ENCODE assay signal across 13 cellular contexts in the genomic region with DNA sequence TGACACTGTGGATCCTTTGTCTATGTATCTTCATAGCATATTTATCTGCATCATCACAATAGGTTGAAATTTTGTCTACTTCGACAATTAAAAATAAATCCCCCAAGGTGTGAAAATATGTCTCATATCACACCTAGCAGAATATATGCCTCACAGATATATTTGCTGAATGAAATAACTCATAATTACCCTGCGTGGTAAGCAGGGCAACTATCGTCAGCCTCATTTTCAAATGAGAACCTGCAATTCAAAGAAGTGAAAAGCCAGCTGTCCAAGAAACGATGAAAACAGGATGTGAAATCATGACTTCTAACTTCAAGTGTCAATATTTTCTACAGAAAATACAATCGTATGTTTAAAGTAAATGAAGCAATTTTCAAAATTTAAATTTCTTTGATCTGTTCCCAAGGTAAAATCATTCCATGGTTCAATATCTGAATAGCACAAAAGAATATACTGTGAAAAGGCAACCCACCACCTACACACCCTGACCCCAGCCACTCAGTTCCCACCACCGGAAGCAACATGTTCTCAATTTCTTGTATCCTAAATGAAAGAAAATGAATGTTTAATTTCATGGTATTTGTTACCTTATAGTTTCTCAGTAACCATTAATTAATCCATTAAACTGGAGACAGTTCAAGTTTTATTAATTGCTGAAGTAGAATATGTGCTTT. TPM values are rescaled to one million over a fixed set of nuclear protein-coding genes. Genes with fewer than 3 reads are reported as not detected.
DNase-seq lines count a peak whose midpoint lies in the region; ATAC-seq lines count a peak whose summit lies in the region.
"Had no signal": no experiment of that assay in that cellular context is flagged by ENCODE, and none has a peak within 500 bp of the region (broad histone marks: within the 10 kb centered on the region; RNA-seq: fewer than 3 reads in every experiment).

No MANE protein-coding gene starts in this region.

- in situ Hi-C loops in HAP-1 (cut with MboI; ENCODE audit: low sequenced_read_pairs) = no loop called here

- H3K4me3 ChIP-seq in HAP-1 = no peak overlapping the region
- H3K4me3 ChIP-seq: neural progenitor cell had no signal

- H3K27ac Mint-ChIP-seq in activated T-cell treated with anti-CD3 and anti-CD28 coated beads, Interleukin-2, amount 50 U/mL, for 72 hours = peak overlapping the region; percentile 83
- H3K27ac Mint-ChIP-seq in stimulated activated effector memory CD8-positive, alpha-beta T cell treated with anti-CD3 and anti-CD28 coated beads, Interleukin-12 subunit alpha, Interleukin-12 subunit beta, amount 100 ng/mL, for 72 hours = peak overlapping the region; percentile 85
- H3K27ac Mint-ChIP-seq: neural progenitor cell had no signal

- H3K36me3 Mint-ChIP-seq in activated T-cell treated with anti-CD3 and anti-CD28 coated beads, Interleukin-2, amount 50 U/mL, for 72 hours (ENCODE audit: insufficient read depth in 2 of 2) = peaks cover 0 to 3% of the 10 kb centered on the region in 2 donors
- H3K36me3 Mint-ChIP-seq in stimulated activated effector memory CD8-positive, alpha-beta T cell treated with anti-CD3 and anti-CD28 coated beads, Interleukin-12 subunit alpha, Interleukin-12 subunit beta, amount 100 ng/mL, for 72 hours = no peaks in the 10 kb centered on the region

- H3K36me3 ChIP-seq in HAP-1 (replicated peaks) = no peaks in the 10 kb centered on the region; the same call in 1 of the 2 replicates
- H3K36me3 ChIP-seq: neural progenitor cell had no signal

- peak overlapping the region; percentile 27 to 54 for H3K4me3 Mint-ChIP-seq in activated T-cell treated with anti-CD3 and anti-CD28 coated beads, Interleukin-2, amount 50 U/mL, for 72 hours
- H3K4me3 Mint-ChIP-seq in stimulated activated effector memory CD8-positive, alpha-beta T cell treated with anti-CD3 and anti-CD28 coated beads, Interleukin-12 subunit alpha, Interleukin-12 subunit beta, amount 100 ng/mL, for 72 hours = peak overlapping the region; percentile 26
- H3K4me3 Mint-ChIP-seq: neural progenitor cell had no signal

- no peaks in the 10 kb centered on the region for H3K27me3 ChIP-seq in HAP-1 (ENCODE audit: low read depth)
- H3K27me3 ChIP-seq: neural progenitor cell had no signal

- H3K27me3 Mint-ChIP-seq in activated T-cell treated with anti-CD3 and anti-CD28 coated beads, Interleukin-2, amount 50 U/mL, for 72 hours (ENCODE audit: low read depth) = no peaks in the 10 kb centered on the region

- peak; percentile 44 to 52 for ATAC-seq in activated T-cell treated with anti-CD3 and anti-CD28 coated beads, Interleukin-2, amount 50 U/mL, for 72 hours (replicated peaks in 1 of 2)
- peak; percentile 69 for ATAC-seq in GM21786 (IDR thresholded peaks at IDR 0.05; ENCODE audit: unreplicated experiment)
- ATAC-seq in HG03460 (IDR thresholded peaks at IDR 0.05; ENCODE audit: unreplicated experiment) = peak; percentile 69
- ATAC-seq in stimulated activated effector memory CD8-positive, alpha-beta T cell treated with anti-CD3 and anti-CD28 coated beads, Interleukin-12 subunit alpha, Interleukin-12 subunit beta, amount 100 ng/mL, for 72 hours = peak; percentile 95
- ATAC-seq: Panc1 had no signal

- peaks cover 14% of the 10 kb centered on the region for H3K4me1 ChIP-seq in HAP-1
- H3K4me1 ChIP-seq: neural progenitor cell had no signal

- DNase-seq in activated T-cell treated with anti-CD3 and anti-CD28 coated beads, Interleukin-2, amount 50 U/mL, for 72 hours = no peak
- no peak for DNase-seq in activated T-cell treated with anti-CD3 and anti-CD28 coated beads, Interleukin-2, amount 50 U/mL, for 1 hour
- DNase-seq in stimulated activated effector memory CD8-positive, alpha-beta T cell treated with anti-CD3 and anti-CD28 coated beads, Interleukin-12 subunit alpha, Interleukin-12 subunit beta, amount 100 ng/mL, for 72 hours (ENCODE audit: low spot score in 2 of 2) = no peak
- DNase-seq in NCI-H1105 treated with DMSO at 0.1 percent for 48 hours (lab: John Stamatoyannopoulos, UW) (no peak), GOT3 (lab: John Stamatoyannopoulos, UW) (no peak), HAP-1 (ENCODE audit: low spot score in 2 of 2) (no peak)
- DNase-seq: activated effector memory CD4-positive, alpha-beta T cell treated with Interleukin-2 at 50 U/mL for 16 hours; islet precursor cell; NCI-H2081 had no signal

- H3K9me3 Mint-ChIP-seq in activated T-cell treated with anti-CD3 and anti-CD28 coated beads, Interleukin-2, amount 50 U/mL, for 72 hours = no peaks in the 10 kb centered on the region
- H3K9me3 Mint-ChIP-seq in stimulated activated effector memory CD8-positive, alpha-beta T cell treated with anti-CD3 and anti-CD28 coated beads, Interleukin-12 subunit alpha, Interleukin-12 subunit beta, amount 100 ng/mL, for 72 hours = no peaks in the 10 kb centered on the region
- H3K9me3 Mint-ChIP-seq: neural progenitor cell had no signal

- peaks cover 25% of the 10 kb centered on the region for H3K4me1 Mint-ChIP-seq in activated T-cell treated with anti-CD3 and anti-CD28 coated beads, Interleukin-2, amount 50 U/mL, for 72 hours (ENCODE audit: low read depth)
- peaks cover 22% of the 10 kb centered on the region for H3K4me1 Mint-ChIP-seq in stimulated activated effector memory CD8-positive, alpha-beta T cell treated with anti-CD3 and anti-CD28 coated beads, Interleukin-12 subunit alpha, Interleukin-12 subunit beta, amount 100 ng/mL, for 72 hours

- no peaks in the 10 kb centered on the region for H3K9me3 ChIP-seq in HAP-1

RNA-seq across cellular contexts. Expression of a gene that starts 57.1 kb away (rescaled TPM):
- 100 to 1,000 TPM; 163 to 175 TPM for total RNA-seq in activated T-cell treated with anti-CD3 and anti-CD28 coated beads, Interleukin-2, amount 50 U/mL, for 72 hours
